Comparison of ENCODE assay signal across 1 cellular context in the genomic region with DNA sequence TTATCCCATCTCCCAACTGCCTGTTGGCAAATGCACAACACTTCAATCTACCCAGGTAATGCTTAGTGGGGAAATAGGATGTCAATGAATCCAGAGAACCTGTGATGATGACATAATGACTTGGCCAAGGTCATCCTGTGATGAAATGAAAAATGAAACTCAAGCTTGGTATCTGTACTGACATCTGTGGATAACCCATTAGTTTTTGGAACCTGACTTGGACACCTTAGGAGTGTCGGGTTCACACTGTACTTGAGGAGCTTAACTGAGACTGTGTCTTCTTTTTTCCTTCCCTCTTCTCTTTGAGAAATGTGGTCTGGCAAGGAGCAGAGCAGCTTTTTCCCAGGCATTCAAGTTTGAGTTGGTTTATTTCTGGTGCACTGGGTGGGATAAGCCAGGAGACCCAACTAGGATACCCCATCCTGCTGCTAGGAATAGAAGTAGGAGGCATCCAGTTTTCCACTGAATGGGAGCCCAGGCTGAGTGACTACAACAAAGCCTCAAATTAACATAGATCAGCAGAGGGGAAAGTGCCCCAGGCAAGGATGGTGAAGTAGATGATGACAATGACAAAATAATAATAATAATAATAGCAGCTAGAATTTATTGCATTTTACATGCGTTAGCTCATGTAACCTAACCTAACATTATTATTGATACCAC.
TF ChIP-seq lines count a peak whose summit lies in the region.

No MANE protein-coding gene starts in this region.

TF ChIP-seq in H1, 55 proteins besides CTCF, POLR2A, EP300 and RAD21 (continued from another document):
- no peak for TF ChIP-seq ZNF274 (IDR thresholded peaks at IDR 0.05; ENCODE audit: borderline replicate concordance, extremely low read depth, low read length)
- TF ChIP-seq CREB1 (IDR thresholded peaks at IDR 0.05) = no peak
- TF ChIP-seq, protein P1, sequence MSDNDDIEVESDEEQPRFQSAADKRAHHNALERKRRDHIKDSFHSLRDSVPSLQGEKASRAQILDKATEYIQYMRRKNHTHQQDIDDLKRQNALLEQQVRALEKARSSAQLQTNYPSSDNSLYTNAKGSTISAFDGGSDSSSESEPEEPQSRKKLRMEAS (IDR thresholded peaks at IDR 0.05) = no peak
- no peak for TF ChIP-seq TCF12 (IDR thresholded peaks at IDR 0.05; ENCODE audit: low read depth, low read length)
- TF ChIP-seq SP2 (IDR thresholded peaks at IDR 0.05; ENCODE audit: low read length) = no peak
- TF ChIP-seq EZH2 (IDR thresholded peaks at IDR 0.05; ENCODE audit: low read depth, low read length, severe bottlenecking) = no peak
